Comparison of ENCODE assay signal across 8 cellular contexts in genomic region chr12:66459944-66460482, GRCh38.
"Had no signal": no experiment of that assay in that cellular context is flagged by ENCODE, and none has a peak within 500 bp of the region (broad histone marks: within the 10 kb centered on the region; RNA-seq: fewer than 3 reads in every experiment).

No MANE protein-coding gene starts in this region.

- H3K4me3 ChIP-seq: GM12878 had no signal

- FAIRE-seq: G401.6, GM12878, GM12891, GM12892, GM18507, GM19239 had no signal

- ATAC-seq: GM12878 had no signal

- DNase-seq: GDM1, GF-D8 had no signal
